Comparison of ENCODE assay signal across 8 cellular contexts in genomic region chr9:81689093-81689342, GRCh38. TPM values are rescaled to one million over a fixed set of nuclear protein-coding genes. Genes with fewer than 3 reads are reported as not detected.
A peak's percentile ranks its signal among the peaks of the same experiment; 100 is the strongest.
DNase-seq lines count a peak whose midpoint lies in the region; ATAC-seq and TF ChIP-seq lines count a peak whose summit lies in the region.
"Not testable (repeated sequence)": the region's sequence is repeated elsewhere in the genome, so short reads cannot be mapped to it uniquely, and the experiment has no call there.

No MANE protein-coding gene starts in this region.

- H3K27ac ChIP-seq in adrenal gland, result peak overlapping the region; percentile 62 to 97 (median 84)
- H3K27ac ChIP-seq in esophagus muscularis mucosa (replicated peaks in 1 of 4), result peak overlapping the region; percentile 92 to 97 (median 96)
- H3K27ac ChIP-seq in psoas muscle, result peak overlapping the region; percentile 79
- peak overlapping the region; percentile 69 to 92 for H3K27ac ChIP-seq in aorta (ENCODE audit: low read depth in 1 of 2, low read length in 2 of 2)

- not testable (repeated sequence) for TF ChIP-seq EP300 in esophagus muscularis mucosa (IDR thresholded peaks at IDR 0.05)

- ATAC-seq in GM19035 (IDR thresholded peaks at IDR 0.05; ENCODE audit: unreplicated experiment) (peak; percentile 28), HG03108 (IDR thresholded peaks at IDR 0.05; ENCODE audit: unreplicated experiment) (peak; percentile 5), psoas muscle (peak in 3 of 4 donors; percentile 22 to 35 (median 27))
- not testable (repeated sequence) for ATAC-seq in aorta (ENCODE audit: low FRiP score)

- not testable (repeated sequence) for TF ChIP-seq POLR2A in adrenal gland (IDR thresholded peaks at IDR 0.05); esophagus muscularis mucosa (IDR thresholded peaks at IDR 0.05; ENCODE audit: low read depth); lower leg skin (IDR thresholded peaks at IDR 0.05)

- TF ChIP-seq CTCF in adrenal gland (IDR thresholded peaks at IDR 0.05); esophagus muscularis mucosa (IDR thresholded peaks at IDR 0.05); lower leg skin (IDR thresholded peaks at IDR 0.05); psoas muscle (IDR thresholded peaks at IDR 0.05): not testable (repeated sequence)

- peak; percentile 23 for DNase-seq in SK-MEL-5 (ENCODE audit: low read depth, low spot score)
- not testable (repeated sequence) for DNase-seq in adrenal gland; esophagus muscularis mucosa (ENCODE audit: extremely low spot score); lower leg skin (ENCODE audit: low spot score in 2 of 2); psoas muscle; aorta

- 0 to 4% (median 0%) methylated on average over 8 to 21 of the region's 21 CpGs for WGBS in adrenal gland, 4 donors
- whole genome bisulfite sequencing in esophagus muscularis mucosa, result 0% methylated on average over 9 of the region's 21 CpGs
- WGBS in lower leg skin, 2 donors, result 0 to 1% methylated on average over 18 to 20 of the region's 21 CpGs
- WGBS in psoas muscle, 3 donors, result 0 to 1% (median 0%) methylated on average over 14 to 21 of the region's 21 CpGs
- WGBS in aorta, 2 donors, result 0 to 1% methylated on average over 21 of the region's 21 CpGs

- H3K4me3 ChIP-seq in adrenal gland, result peak overlapping the region; percentile 31 to 91 (median 64)
- peak overlapping the region; percentile 73 to 92 (median 91) for H3K4me3 ChIP-seq in esophagus muscularis mucosa
- H3K4me3 ChIP-seq in lower leg skin (ENCODE audit: low read depth, poor library complexity, severe bottlenecking), result peak overlapping the region; percentile 62
- peak overlapping the region; percentile 86 for H3K4me3 ChIP-seq in psoas muscle
- peak overlapping the region; percentile 38 to 96 for H3K4me3 ChIP-seq in aorta (ENCODE audit: low read length in 2 of 2)

- H3K4me1 ChIP-seq in adrenal gland (replicated peaks in 1 of 2) (peaks cover 17 to 28% of the 10 kb centered on the region in 2 donors), esophagus muscularis mucosa (peaks cover 15 to 41% (median 38%) of the 10 kb centered on the region in 4 donors), psoas muscle (peaks cover 26% of the 10 kb centered on the region)
- H3K4me1 ChIP-seq in aorta (ENCODE audit: control insufficient read depth in 1 of 2, insufficient read depth in 2 of 2, low read length in 2 of 2), result not testable (repeated sequence)

- H3K9me3 ChIP-seq in adrenal gland (replicated peaks in 1 of 3); esophagus muscularis mucosa; psoas muscle; aorta (ENCODE audit: control insufficient read depth, low read length): not testable (repeated sequence)

- in situ Hi-C loops in SK-MEL-5 (cut with HindIII; ENCODE audit: low pct_unique_long_range_greater_than_20kb, low sequenced_read_pairs), result not testable (repeated sequence)

- not testable (repeated sequence) for H3K27me3 ChIP-seq in adrenal gland; esophagus muscularis mucosa; psoas muscle (ENCODE audit: insufficient read depth in 3 of 3, low read length in 2 of 3); aorta (ENCODE audit: control insufficient read depth in 1 of 2, insufficient read depth in 2 of 2, low read length in 1 of 2)

- intact Hi-C loops in adrenal gland (cut with DNase I), result loop anchor here (10.0 kb wide), 2 partner anchors 64 to 164 kb away; no protein-coding TSS in a partner anchor
- intact Hi-C loops in esophagus muscularis mucosa (cut with DNase I), result loop anchor here (10.0 kb wide), 1 partner anchor 294 kb away; no protein-coding TSS in a partner anchor
- intact Hi-C loops in lower leg skin (cut with DNase I; ENCODE audit: low total_unique reads), result loop anchor here (10.0 kb wide), 1 partner anchor 164 kb away; no protein-coding TSS in a partner anchor
- intact Hi-C loops in psoas muscle (cut with DNase I), result loop anchor here (5.0 to 10.0 kb wide), 7 partner anchors 67 to 272 kb away; no protein-coding TSS in a partner anchor
- intact Hi-C loops in aorta (cut with DNase I), result loop anchor here (2.0 to 10.0 kb wide), 7 partner anchors 77 to 796 kb away; no protein-coding TSS in a partner anchor

- not testable (repeated sequence) for H3K36me3 ChIP-seq in adrenal gland (replicated peaks in 1 of 2); aorta (ENCODE audit: control insufficient read depth in 1 of 2, insufficient read depth in 2 of 2, low read length in 1 of 2)
- H3K36me3 ChIP-seq in esophagus muscularis mucosa (peaks cover 0 to 12% (median 6%) of the 10 kb centered on the region in 4 donors), psoas muscle (ENCODE audit: insufficient read depth in 1 of 2, low read depth in 1 of 2) (peaks cover 0 to 16% of the 10 kb centered on the region in 2 donors)

RNA-seq across cellular contexts. Expression of gene TLE1, which starts 0.3 kb away (rescaled TPM):
- 28.5 and 32.3 TPM in 2 replicates for total RNA-seq in SK-MEL-5 (2014; rRNA removed; shearing (Covaris generic))
- 52.5 and 62.0 TPM in 2 replicates for polyA plus RNA-seq in SK-MEL-5 (2015; cell fraction: cytosol; rRNA removed)
- 25.6 and 39.7 TPM in 2 replicates for polyA plus RNA-seq in SK-MEL-5 (2015; cell fraction: nucleus; rRNA removed)
- total RNA-seq in adrenal gland (10 to 100 TPM; 33.3 to 76.4 (median 50.1) TPM), esophagus muscularis mucosa (100 to 1,000 TPM in 1 of 4 donors, 10 to 100 TPM in 3; 52.3 to 125 (median 76.8) TPM), lower leg skin (10 to 100 TPM; 42.0 to 63.3 (median 43.7) TPM), psoas muscle (10 to 100 TPM; 14.6 to 40.9 (median 35.7) TPM), aorta (10 to 100 TPM; 31.0 to 32.7 TPM)
- polyA plus RNA-seq in adrenal gland (10 to 100 TPM; 40.1 to 52.9 (median 43.7) TPM), psoas muscle (10 to 100 TPM; 16.0 to 46.7 (median 31.1) TPM), aorta (10 to 100 TPM; 20.9 to 39.9 TPM)
